In genomic region chr11:67613960-67614715, GRCh38 we compare ENCODE assay signal across 8 cellular contexts. TPM values are rescaled to one million over a fixed set of nuclear protein-coding genes. Genes with fewer than 3 reads are reported as not detected.
DNase-seq lines count a peak whose midpoint lies in the region; ATAC-seq and TF ChIP-seq lines count a peak whose summit lies in the region.

No MANE protein-coding gene starts in this region.

- CTCF ChIA-PET in HEK293 (lab: Yijun Ruan, JAX): interaction anchor here (0.6 to 5.7 kb wide), 33 partner anchors 10 to 1227 kb away, joined by 3 to 53 read pairs (median 4); partner anchors contain the start of genes GSTP1, NUDT8 and POLD4
- CTCF ChIA-PET in activated CD4-positive, alpha-beta T cell treated with anti-CD3 and anti-CD28 coated beads for 36 hours (lab: Charles Lee): interaction anchor here (0.6 to 5.4 kb wide), 15 partner anchors 14 to 933 kb away, joined by 3 to 67 read pairs (median 4); partner anchors contain the start of genes NUDT8 and PPP1CA

- ATAC-seq in activated CD4-positive, alpha-beta T cell treated with anti-CD3 and anti-CD28 coated beads for 36 hours: peak; percentile 90
- ATAC-seq in mucosa of descending colon: peak; percentile 84

- DNase-seq in GM13976 (ENCODE audit: low spot score) (peak; percentile 89), MV-4-11 (lab: John Stamatoyannopoulos, UW) (peak; percentile 87), dermis blood vessel endothelial cell (peak; percentile 66), mucosa of descending colon (peak; percentile 73 to 86 (median 78)), DMS79 (lab: John Stamatoyannopoulos, UW) (no peak)
- peak; percentile 92 for DNase-seq in activated CD4-positive, alpha-beta T cell treated with anti-CD3 and anti-CD28 coated beads for 36 hours
- DNase-seq in stimulated activated CD8-positive, alpha-beta memory T cell treated with anti-CD3 and anti-CD28 coated beads, Interleukin-4, amount 100 ng/mL, for 4 hours (ENCODE audit: low read depth in 2 of 2, low spot score in 1 of 2): peak; percentile 70 to 74

- H3K9me3 ChIP-seq in HEK293 (ENCODE audit: control insufficient read depth, insufficient read depth, low read depth, low read length): no peaks in the 10 kb centered on the region
- H3K9me3 ChIP-seq in mucosa of descending colon: no peaks in the 10 kb centered on the region

- POLR2A ChIA-PET in HEK293 (lab: Yijun Ruan, JAX): interaction anchor here (1.0 to 1.5 kb wide), 2 partner anchors 16 to 32 kb away, joined by 5 to 9 read pairs; partner anchors contain the start of gene NUDT8
- POLR2A ChIA-PET in activated CD4-positive, alpha-beta T cell treated with anti-CD3 and anti-CD28 coated beads for 36 hours (lab: Charles Lee): interaction anchor here (1.0 kb wide), 2 partner anchors 14 to 31 kb away, joined by 3 read pairs; no protein-coding TSS in a partner anchor

- H3K9me3 Mint-ChIP-seq in activated CD4-positive, alpha-beta T cell treated with anti-CD3 and anti-CD28 coated beads for 36 hours (ENCODE audit: low read depth): no peaks in the 10 kb centered on the region

- peaks cover 0 to 42% of the 10 kb centered on the region in 2 experiments; a peak in 1 of 3 replicates for H3K36me3 ChIP-seq in HEK293 (ENCODE audit: control insufficient read depth in 2 of 2, insufficient read depth in 1 of 2, low read length in 2 of 2)
- H3K36me3 ChIP-seq in mucosa of descending colon (ENCODE audit: low read depth): peaks cover 4% of the 10 kb centered on the region

- in situ Hi-C loops in GM13976 (cut with MboI; ENCODE audit: low sequenced_read_pairs, unreplicated experiment): no loop called here

- H3K36me3 Mint-ChIP-seq in activated CD4-positive, alpha-beta T cell treated with anti-CD3 and anti-CD28 coated beads for 36 hours (ENCODE audit: low read depth): peaks cover 16% of the 10 kb centered on the region

- H3K4me3 Mint-ChIP-seq in activated CD4-positive, alpha-beta T cell treated with anti-CD3 and anti-CD28 coated beads for 36 hours: peak overlapping the region; percentile 67

- TF ChIP-seq CTCF in GM13976 (IDR thresholded peaks at IDR 0.05; ENCODE audit: borderline replicate concordance, control extremely low read depth, extremely low read depth, insufficient read depth, missing control alignments): peak; percentile 38
- peak; percentile 72 for TF ChIP-seq CTCF in HEK293 (tag by site-specific recombination; IDR thresholded peaks at IDR 0.05)
- TF ChIP-seq CTCF in mucosa of descending colon (IDR thresholded peaks at IDR 0.05): peak; percentile 35

- intact Hi-C loops in activated CD4-positive, alpha-beta T cell treated with anti-CD3 and anti-CD28 coated beads for 36 hours (cut with DNase I, micrococcal nuclease): loop anchor here (1.0 to 5.0 kb wide), 5 partner anchors 8 to 107 kb away; partner anchors contain the start of genes NUDT8 (in 2 of the 2), CDK2AP2 (in 1 of the 2), NDUFV1 (in 1 of the 2) and PITPNM1 (in 1 of the 2)
- intact Hi-C loops in mucosa of descending colon (cut with DNase I, micrococcal nuclease): no loop called here

- no peak overlapping the region for H3K27ac ChIP-seq in HEK293 (ENCODE audit: extremely low read depth, low read depth, low read length)

- no peaks in the 10 kb centered on the region for H3K27me3 Mint-ChIP-seq in activated CD4-positive, alpha-beta T cell treated with anti-CD3 and anti-CD28 coated beads for 36 hours

- H3K4me3 ChIP-seq in HEK293 (ENCODE audit: low read depth, low read length): peak overlapping the region; percentile 16; the same call in 1 of the 2 replicates
- no peak overlapping the region for H3K4me3 ChIP-seq in mucosa of descending colon

- peaks cover 22% of the 10 kb centered on the region for H3K4me1 Mint-ChIP-seq in activated CD4-positive, alpha-beta T cell treated with anti-CD3 and anti-CD28 coated beads for 36 hours

- H3K27ac Mint-ChIP-seq in activated CD4-positive, alpha-beta T cell treated with anti-CD3 and anti-CD28 coated beads for 36 hours: peak overlapping the region; percentile 93

- H3K4me1 ChIP-seq in HEK293 (ENCODE audit: control insufficient read depth, insufficient read depth, low read length) (no peaks in the 10 kb centered on the region), mucosa of descending colon (ENCODE audit: low read depth) (peaks cover 5% of the 10 kb centered on the region)

TF ChIP-seq in HEK293, 187 proteins besides CTCF, POLR2A, EP300 and RAD21 (continues in another document):
- TF ChIP-seq ZEB2 (tag by site-specific recombination; IDR thresholded peaks at IDR 0.05) (no peak), SCRT2 (tag by site-specific recombination; IDR thresholded peaks at IDR 0.05) (peak; percentile 78), ZNF449 (tag by site-specific recombination; IDR thresholded peaks at IDR 0.05) (peak; percentile 68; the same call in 1 of the 2 replicates), ZNF211 (tag by site-specific recombination; IDR thresholded peaks at IDR 0.05; ENCODE audit: low read depth) (no peak), ZSCAN16 (tag by site-specific recombination; IDR thresholded peaks at IDR 0.05) (peak; percentile 66; the same call in 1 of the 2 replicates), KLF9 (tag by site-specific recombination; IDR thresholded peaks at IDR 0.05; ENCODE audit: low read depth) (0 out of 2 replicates have a peak, but pooled peaks have one; percentile 22), KLF8 (tag by site-specific recombination; IDR thresholded peaks at IDR 0.05) (0 out of 2 replicates have a peak, but pooled peaks have one; percentile 19), SP2 (tag by site-specific recombination; IDR thresholded peaks at IDR 0.05) (peak; percentile 13; the same call in 1 of the 2 replicates), ZNF610 (tag by site-specific recombination; IDR thresholded peaks at IDR 0.05; ENCODE audit: borderline replicate concordance) (no peak), ZNF513 (tag by site-specific recombination; IDR thresholded peaks at IDR 0.05) (no peak), GLIS2 (tag by site-specific recombination; IDR thresholded peaks at IDR 0.05) (peak; percentile 54; the same call in 1 of the 2 replicates), SCRT1 (tag by site-specific recombination; IDR thresholded peaks at IDR 0.05; ENCODE audit: borderline replicate concordance) (peak; percentile 69; the same call in 1 of the 2 replicates), HIC1 (tag by site-specific recombination; IDR thresholded peaks at IDR 0.05) (peak; percentile 37; the same call in 1 of the 2 replicates)

RNA-seq across cellular contexts. Expression of gene NDUFV1, which starts 7.4 kb away (rescaled TPM):
- 100 to 1,000 TPM; 253 to 287 TPM for total RNA-seq in activated CD4-positive, alpha-beta T cell treated with anti-CD3 and anti-CD28 coated beads for 36 hours
- total RNA-seq in dermis blood vessel endothelial cell (166 and 175 TPM in 2 replicates), mucosa of descending colon (100 to 1,000 TPM; 248 to 349 (median 311) TPM)

RNA-seq across cellular contexts. Expression of gene NUDT8, which starts 15.6 kb away (rescaled TPM):
- total RNA-seq in activated CD4-positive, alpha-beta T cell treated with anti-CD3 and anti-CD28 coated beads for 36 hours: 10 to 100 TPM; 17.0 to 23.4 TPM
- 10.7 and 13.0 TPM in 2 replicates for total RNA-seq in dermis blood vessel endothelial cell
- 10 to 100 TPM; 17.3 to 34.6 (median 23.1) TPM for total RNA-seq in mucosa of descending colon

RNA-seq across cellular contexts. Expression of gene TBX10, which starts 25.4 kb away (rescaled TPM):
- total RNA-seq in activated CD4-positive, alpha-beta T cell treated with anti-CD3 and anti-CD28 coated beads for 36 hours: not detected
- total RNA-seq in dermis blood vessel endothelial cell (not detected in 2 replicates), mucosa of descending colon (10 to 100 TPM in 1 of 3 donors, 1 to 10 TPM in 2; 3.7 to 19.1 (median 9.6) TPM)

RNA-seq across cellular contexts. Expression of gene GSTP1, which starts 30.5 kb away (rescaled TPM):
- 100 to 1,000 TPM; 376 to 463 TPM for total RNA-seq in activated CD4-positive, alpha-beta T cell treated with anti-CD3 and anti-CD28 coated beads for 36 hours
- total RNA-seq in dermis blood vessel endothelial cell: 833 and 1,138 TPM in 2 replicates
- total RNA-seq in mucosa of descending colon: 100 to 1,000 TPM; 284 to 441 (median 325) TPM

RNA-seq across cellular contexts. Expression of gene ACY3, which starts 36.4 kb away (rescaled TPM):
- total RNA-seq in activated CD4-positive, alpha-beta T cell treated with anti-CD3 and anti-CD28 coated beads for 36 hours: under 1 TPM; 0.46 TPM
- total RNA-seq in dermis blood vessel endothelial cell (not detected in 2 replicates), mucosa of descending colon (10 to 100 TPM in 2 of 3 donors, 1 to 10 TPM in 1; 3.3 to 14.6 (median 14.1) TPM)

Comparison
In these comparisons a context has a peak if more than half of its experiments do, and no peak if none do; other contexts are left out.
1. intact Hi-C loops: an anchor here in activated CD4-positive, alpha-beta T cell treated with anti-CD3 and anti-CD28 coated beads for 36 hours (1.0 to 5.0 kb wide); none called in mucosa of descending colon.